Comparison of ENCODE assay signal across 8 cellular contexts in genomic region chr15:31483053-31483923, GRCh38.
A peak's percentile ranks its signal among the peaks of the same experiment; 100 is the strongest.
DNase-seq lines count a peak whose midpoint lies in the region; ATAC-seq and TF ChIP-seq lines count a peak whose summit lies in the region.

No MANE protein-coding gene starts in this region.

- H4K91ac ChIP-seq in trophoblast cell (ENCODE audit: low read depth, low read length) = no peak overlapping the region

- no peak for TF ChIP-seq CTCF in endodermal cell (conservative IDR thresholded peaks at IDR 0.05)

- peaks cover 0 to 20% (median 1%) of the 10 kb centered on the region in 3 donors for H3K36me3 Mint-ChIP-seq in CD8-positive, alpha-beta memory T cell
- peaks cover 4% of the 10 kb centered on the region for H3K36me3 Mint-ChIP-seq in endodermal cell (ENCODE audit: low read depth)

- H3K27me3 ChIP-seq in CD8-positive, alpha-beta memory T cell (ENCODE audit: insufficient read depth, low read length, poor library complexity, severe bottlenecking) = no peaks in the 10 kb centered on the region
- H3K27me3 ChIP-seq in endodermal cell (ENCODE audit: control insufficient read depth, insufficient read depth, low read length, poor library complexity, severe bottlenecking) = peaks cover 47% of the 10 kb centered on the region
- peaks cover 31% of the 10 kb centered on the region for H3K27me3 ChIP-seq in trophoblast cell (ENCODE audit: insufficient read depth, low read length)

- peak; percentile 23 to 70 (median 55) for DNase-seq in CD8-positive, alpha-beta memory T cell
- peak; percentile 75 for DNase-seq in activated CD4-positive, alpha-beta T cell treated with anti-CD3 and anti-CD28 coated beads for 48 hours
- DNase-seq in endodermal cell (peak; percentile 44), trophoblast cell (peak in 1 of 2 donors; percentile 16), MV-4-11 (lab: John Stamatoyannopoulos, UW) (no peak), KBM-7 (no peak), D341Med (ENCODE audit: low spot score) (no peak)

- no peak overlapping the region for H2BK12ac ChIP-seq in trophoblast cell (ENCODE audit: low read length)

- no peak overlapping the region for H3K18ac ChIP-seq in trophoblast cell (ENCODE audit: low read length)

- H3K27ac Mint-ChIP-seq in CD8-positive, alpha-beta memory T cell = peak overlapping the region; percentile 70 to 96 (median 94)
- H3K27ac Mint-ChIP-seq in endodermal cell = no peak overlapping the region

- peaks cover 52 to 87% (median 69%) of the 10 kb centered on the region in 3 donors for H3K4me1 Mint-ChIP-seq in CD8-positive, alpha-beta memory T cell
- peaks cover 8% of the 10 kb centered on the region for H3K4me1 Mint-ChIP-seq in endodermal cell

- H3K9me3 Mint-ChIP-seq in CD8-positive, alpha-beta memory T cell = no peaks in the 10 kb centered on the region
- H3K9me3 Mint-ChIP-seq in endodermal cell = peaks cover 11% of the 10 kb centered on the region

- H3K27ac ChIP-seq in CD8-positive, alpha-beta memory T cell (ENCODE audit: low read depth, low read length) = peak overlapping the region; percentile 24
- H3K27ac ChIP-seq in endodermal cell (ENCODE audit: low read depth, low read length) (no peak overlapping the region), trophoblast cell (ENCODE audit: low read depth, low read length) (no peak overlapping the region)

- H3K14ac ChIP-seq in trophoblast cell (ENCODE audit: low read length) = no peak overlapping the region

- H3K4me2 ChIP-seq in trophoblast cell (ENCODE audit: low read length) = peak overlapping the region; percentile 68

- H4K12ac ChIP-seq in trophoblast cell (ENCODE audit: low read depth, low read length) = no peak overlapping the region

- no peak overlapping the region for H2BK5ac ChIP-seq in trophoblast cell (ENCODE audit: low read depth, low read length, poor library complexity)

- POLR2A ChIA-PET in CD8-positive, alpha-beta memory T cell (lab: Charles Lee) = interaction anchor here (0.9 to 4.8 kb wide), 17 partner anchors 10 to 268 kb away, joined by 3 to 31 read pairs (median 5); partner anchors contain the start of gene KLF13

- no peak overlapping the region for H3K4ac ChIP-seq in trophoblast cell (ENCODE audit: low read depth, low read length)

- H3K4me3 Mint-ChIP-seq in CD8-positive, alpha-beta memory T cell = peak overlapping the region; percentile 88 to 98 (median 97)
- peak overlapping the region; percentile 46 for H3K4me3 Mint-ChIP-seq in endodermal cell

- no peaks in the 10 kb centered on the region for H3K79me1 ChIP-seq in trophoblast cell (ENCODE audit: low read length)

- H3K9ac ChIP-seq in endodermal cell (ENCODE audit: extremely low read depth, low read length, poor library complexity, severe bottlenecking) (no peak overlapping the region), trophoblast cell (ENCODE audit: low read length) (no peak overlapping the region)

- H2AK5ac ChIP-seq in trophoblast cell (ENCODE audit: low read length) = no peak overlapping the region

- H3K4me3 ChIP-seq in CD8-positive, alpha-beta memory T cell (ENCODE audit: low read length) = peak overlapping the region; percentile 49
- H3K4me3 ChIP-seq in endodermal cell (ENCODE audit: low read length) (no peak overlapping the region), trophoblast cell (ENCODE audit: low read depth, low read length) (peak overlapping the region; percentile 44)

- H3K23ac ChIP-seq in trophoblast cell (ENCODE audit: low read length) = no peak overlapping the region

- H3K36me3 ChIP-seq in CD8-positive, alpha-beta memory T cell (ENCODE audit: insufficient read depth, low read length) = no peaks in the 10 kb centered on the region
- H3K36me3 ChIP-seq in endodermal cell (ENCODE audit: control insufficient read depth, insufficient read depth, low read length) = no peaks in the 10 kb centered on the region
- H3K36me3 ChIP-seq in trophoblast cell (ENCODE audit: control insufficient read depth in 1 of 2, insufficient read depth in 2 of 2, low read length in 2 of 2) = no peaks in the 10 kb centered on the region

- H3K9me3 ChIP-seq in CD8-positive, alpha-beta memory T cell (ENCODE audit: low read length) = no peaks in the 10 kb centered on the region
- no peaks in the 10 kb centered on the region for H3K9me3 ChIP-seq in endodermal cell (ENCODE audit: control insufficient read depth, low read length)
- peaks cover 16% of the 10 kb centered on the region for H3K9me3 ChIP-seq in trophoblast cell (ENCODE audit: insufficient read depth, low read depth, low read length)

- peaks cover 36% of the 10 kb centered on the region for H3K4me1 ChIP-seq in CD8-positive, alpha-beta memory T cell (ENCODE audit: insufficient read depth, low read length)
- no peaks in the 10 kb centered on the region for H3K4me1 ChIP-seq in endodermal cell (ENCODE audit: control insufficient read depth, insufficient read depth, low read length)
- H3K4me1 ChIP-seq in trophoblast cell (ENCODE audit: control insufficient read depth in 1 of 2, insufficient read depth in 2 of 2, low read length in 2 of 2) = peaks cover 3 to 6% of the 10 kb centered on the region in 2 experiments

- in situ Hi-C loops in KBM-7 (cut with MboI; ENCODE audit: low pct_unique_long_range_greater_than_20kb, low sequenced_read_pairs) = no loop called here

- CTCF ChIA-PET in CD8-positive, alpha-beta memory T cell (lab: Charles Lee) = interaction anchor here (0.6 to 4.0 kb wide), 18 partner anchors 10 to 282 kb away, joined by 3 to 31 read pairs (median 5); partner anchors contain the start of gene KLF13

- peaks cover 0 to 2% of the 10 kb centered on the region in 2 donors for H3K27me3 Mint-ChIP-seq in CD8-positive, alpha-beta memory T cell
- peaks cover 57% of the 10 kb centered on the region for H3K27me3 Mint-ChIP-seq in endodermal cell (ENCODE audit: insufficient read depth)

- H2AFZ ChIP-seq in trophoblast cell (ENCODE audit: insufficient read depth, low read length, poor library complexity) = no peak overlapping the region

- WGBS in endodermal cell (ENCODE audit: insufficient coverage in 1 of 2, insufficient read length in 1 of 2), 2 experiments = 10 to 28% methylated on average over 56 to 138 of the region's 138 CpGs
- WGBS in trophoblast cell (ENCODE audit: extremely low coverage, insufficient coverage, insufficient read length) = no CpG with 5 or more reads among the region's 138 CpGs

- no peak for ATAC-seq in GM18873 (IDR thresholded peaks at IDR 0.05; ENCODE audit: low FRiP score, unreplicated experiment)

- no peaks in the 10 kb centered on the region for H3K79me2 ChIP-seq in trophoblast cell (ENCODE audit: control insufficient read depth, insufficient read depth, low read length, poor library complexity)

- H4K8ac ChIP-seq in trophoblast cell (ENCODE audit: low read depth, low read length) = no peak overlapping the region

- H2BK120ac ChIP-seq in trophoblast cell (ENCODE audit: insufficient read depth, low read length, poor library complexity) = no peak overlapping the region

Comparison
In these comparisons a context has a peak if more than half of its experiments do, and no peak if none do; other contexts are left out.
1. DNase-seq: peak in CD8-positive, alpha-beta memory T cell (5 of 5), activated CD4-positive, alpha-beta T cell treated with anti-CD3 and anti-CD28 coated beads for 48 hours (single experiment) and endodermal cell (single experiment); none in MV-4-11 (single experiment), KBM-7 (single experiment) and D341Med (single experiment).